9 cellular contexts compared by ENCODE assay signal in genomic region chr22:42608481-42609361, GRCh38. TPM values are rescaled to one million over a fixed set of nuclear protein-coding genes. Genes with fewer than 3 reads are reported as not detected.
DNase-seq lines count a peak whose midpoint lies in the region; ATAC-seq and TF ChIP-seq lines count a peak whose summit lies in the region.
"Had no signal": no experiment of that assay in that cellular context is flagged by ENCODE, and none has a peak within 500 bp of the region (broad histone marks: within the 10 kb centered on the region; RNA-seq: fewer than 3 reads in every experiment).

No MANE protein-coding gene starts in this region.

- intact Hi-C loops in head of caudate nucleus (cut with DNase I): no loop called here

- H3K9me3 Mint-ChIP-seq in activated naive CD8-positive, alpha-beta T cell treated with anti-CD3 and anti-CD28 coated beads for 36 hours: no peaks in the 10 kb centered on the region

- peaks cover 66% of the 10 kb centered on the region for H3K4me1 Mint-ChIP-seq in activated naive CD8-positive, alpha-beta T cell treated with anti-CD3 and anti-CD28 coated beads for 36 hours

- TF ChIP-seq CTCF in GM13977 (IDR thresholded peaks at IDR 0.05; ENCODE audit: extremely low read depth, insufficient read depth, missing control alignments): no peak

- in situ Hi-C loops in GM13977 (cut with MboI; ENCODE audit: low pct_unique_long_range_greater_than_20kb, low sequenced_read_pairs, unreplicated experiment): no loop called here

- DNase-seq in HCEC 1CT: peak; percentile 54
- no peak for DNase-seq in activated naive CD8-positive, alpha-beta T cell treated with anti-CD3 and anti-CD28 coated beads for 36 hours
- DNase-seq in head of caudate nucleus: peak in 41 of 42 donors; percentile 32 to 90 (median 62)
- DNase-seq in retina: peak; percentile 51
- no peak for DNase-seq in GM13977 (ENCODE audit: low spot score)
- no peak for DNase-seq in H4 (ENCODE audit: low spot score)

- no peak overlapping the region for H3K4me3 Mint-ChIP-seq in activated naive CD8-positive, alpha-beta T cell treated with anti-CD3 and anti-CD28 coated beads for 36 hours

- peaks cover 34% of the 10 kb centered on the region for H3K36me3 Mint-ChIP-seq in activated naive CD8-positive, alpha-beta T cell treated with anti-CD3 and anti-CD28 coated beads for 36 hours

- H3K27me3 Mint-ChIP-seq in activated naive CD8-positive, alpha-beta T cell treated with anti-CD3 and anti-CD28 coated beads for 36 hours: no peaks in the 10 kb centered on the region

- peak overlapping the region; percentile 62 for H3K27ac Mint-ChIP-seq in activated naive CD8-positive, alpha-beta T cell treated with anti-CD3 and anti-CD28 coated beads for 36 hours

- ATAC-seq in HG03469 (IDR thresholded peaks at IDR 0.05; ENCODE audit: unreplicated experiment) (no peak), HG02759 (IDR thresholded peaks at IDR 0.05; ENCODE audit: unreplicated experiment) (no peak)

RNA-seq across cellular contexts. Expression of gene POLDIP3, which starts 6.0 kb away (rescaled TPM):
- 10 to 100 TPM; 71.7 to 72.0 TPM for total RNA-seq in activated naive CD8-positive, alpha-beta T cell treated with anti-CD3 and anti-CD28 coated beads for 36 hours
- 20.2 and 27.8 TPM in 2 replicates for total RNA-seq in H4 (2014; rRNA removed; shearing (Covaris generic))

RNA-seq across cellular contexts. Expression of gene ATP5MGL, which starts 31.7 kb away (rescaled TPM):
- total RNA-seq in activated naive CD8-positive, alpha-beta T cell treated with anti-CD3 and anti-CD28 coated beads for 36 hours: under 1 TPM; 0.37 to 0.56 TPM
- total RNA-seq in H4 (2014; rRNA removed; shearing (Covaris generic)): not detected in 2 replicates
- total RNA-seq: kidney epithelial cell had no signal

RNA-seq across cellular contexts. Expression of gene CYB5R3, which starts 40.5 kb away (rescaled TPM):
- total RNA-seq in activated naive CD8-positive, alpha-beta T cell treated with anti-CD3 and anti-CD28 coated beads for 36 hours: 10 to 100 TPM; 62.7 to 64.3 TPM
- 44.0 and 48.4 TPM in 2 replicates for total RNA-seq in H4 (2014; rRNA removed; shearing (Covaris generic))

RNA-seq across cellular contexts. Expression of gene SERHL2, which starts 55.0 kb away (rescaled TPM):
- total RNA-seq in activated naive CD8-positive, alpha-beta T cell treated with anti-CD3 and anti-CD28 coated beads for 36 hours: 1 to 10 TPM; 2.1 to 2.3 TPM
- 0.10 and 0.62 TPM in 2 replicates for total RNA-seq in H4 (2014; rRNA removed; shearing (Covaris generic))

Comparison
In these comparisons a context has a peak if more than half of its experiments do, and no peak if none do; other contexts are left out.
1. DNase-seq: peak in HCEC 1CT (single experiment), head of caudate nucleus (41 of 42) and retina (single experiment); none in activated naive CD8-positive, alpha-beta T cell treated with anti-CD3 and anti-CD28 coated beads for 36 hours (single experiment), GM13977 (single experiment) and H4 (single experiment).